15 cellular contexts compared by ENCODE assay signal in the genomic region with DNA sequence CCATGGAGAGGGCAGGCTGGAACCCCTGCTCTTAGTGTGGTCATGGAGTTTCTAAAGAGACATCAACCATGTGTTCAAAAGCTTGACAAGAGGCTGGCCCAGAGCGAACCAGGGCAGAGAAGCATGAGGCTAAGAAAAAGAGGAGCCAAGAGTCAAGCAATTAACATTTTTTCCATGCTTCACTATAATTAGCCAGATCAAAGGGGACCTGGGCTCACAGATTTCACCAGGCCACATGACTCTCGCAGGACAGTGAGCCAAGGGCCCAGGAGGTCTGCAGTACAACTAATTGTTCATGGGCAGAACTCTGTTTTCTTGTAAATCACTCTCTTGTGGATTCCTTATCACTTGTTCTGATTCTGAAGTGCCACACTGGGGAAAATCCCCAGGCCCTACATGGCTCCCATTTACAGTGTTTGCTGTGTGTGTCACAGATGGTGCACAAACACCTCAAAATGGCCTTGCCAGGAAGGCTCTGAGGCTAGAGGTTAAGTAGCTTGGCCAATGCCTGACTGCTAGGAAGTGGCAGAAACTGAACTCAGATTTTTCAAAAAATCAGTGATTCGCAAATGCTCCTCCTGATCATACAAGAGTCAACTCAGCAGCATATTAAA.
DNase-seq lines count a peak whose midpoint lies in the region; ATAC-seq and TF ChIP-seq lines count a peak whose summit lies in the region.
"Had no signal": no experiment of that assay in that cellular context is flagged by ENCODE, and none has a peak within 500 bp of the region (broad histone marks: within the 10 kb centered on the region; RNA-seq: fewer than 3 reads in every experiment).

No MANE protein-coding gene starts in this region.

- TF ChIP-seq CTCF in A673 (conservative IDR thresholded peaks at IDR 0.05; ENCODE audit: low read depth, low read length) (no peak), left lung (IDR thresholded peaks at IDR 0.05) (no peak), CD14-positive monocyte (IDR thresholded peaks at IDR 0.05) (no peak)

- H3K27ac ChIP-seq in A673 (ENCODE audit: low read depth, low read length, poor library complexity, severe bottlenecking) (peak overlapping the region; percentile 4), ectodermal cell (ENCODE audit: insufficient read depth, low read depth, low read length, poor library complexity, severe bottlenecking) (peak overlapping the region; percentile 64), left lung (no peak overlapping the region)
- H3K27ac ChIP-seq: suprapubic skin had no signal

- H3K4me1 Mint-ChIP-seq in CD14-positive monocyte = no peaks in the 10 kb centered on the region
- H3K4me1 Mint-ChIP-seq: activated CD4-positive, alpha-beta T cell treated with anti-CD3 and anti-CD28 coated beads, Interleukin-2, amount 10 ng/mL, durations not matched to agents 24 days and 14 days had no signal

- POLR2A ChIA-PET in A673 (lab: Charles Lee; ENCODE audit: low non-redundant PET) = no interaction called here

- H3K4me3 ChIP-seq in A673 (ENCODE audit: low read depth, low read length, poor library complexity, severe bottlenecking) = no peak overlapping the region
- no peak overlapping the region for H3K4me3 ChIP-seq in ectodermal cell (ENCODE audit: insufficient read depth, low read depth, low read length)
- no peak overlapping the region for H3K4me3 ChIP-seq in left lung
- H3K4me3 ChIP-seq: suprapubic skin had no signal

- CTCF ChIA-PET in A673 (lab: Charles Lee) = no interaction called here

- peak overlapping the region in 1 of 7 donors; percentile 39 for H3K27ac Mint-ChIP-seq in CD14-positive monocyte
- H3K27ac Mint-ChIP-seq: activated CD4-positive, alpha-beta T cell treated with anti-CD3 and anti-CD28 coated beads, Interleukin-2, amount 10 ng/mL, durations not matched to agents 24 days and 14 days; dendritic cell treated with granulocyte-macrophage colony-stimulating factor and Interleukin-4, amounts not matched to agents 40 ng/mL and 50 ng/mL, for 4 days had no signal

- H3K9me3 ChIP-seq in A673 (ENCODE audit: low read depth, low read length, poor library complexity, severe bottlenecking) (no peaks in the 10 kb centered on the region), ectodermal cell (ENCODE audit: control insufficient read depth, low read length) (no peaks in the 10 kb centered on the region), left lung (no peaks in the 10 kb centered on the region)
- H3K9me3 ChIP-seq: suprapubic skin had no signal

- intact Hi-C loops in A673 (cut with micrococcal nuclease; ENCODE audit: unreplicated experiment) (no loop called here), left lung (cut with DNase I) (no loop called here), CD14-positive monocyte (cut with micrococcal nuclease) (no loop called here), left colon (cut with DNase I, micrococcal nuclease) (no loop called here)

- WGBS in ectodermal cell, 2 experiments = 46 to 54% methylated on average over 3 of the region's 3 CpGs

- H3K27me3 ChIP-seq in A673 (replicated peaks; ENCODE audit: insufficient read depth, low read depth, low read length, poor library complexity) (no peaks in the 10 kb centered on the region), ectodermal cell (ENCODE audit: control insufficient read depth, insufficient read depth, low read length, poor library complexity, severe bottlenecking) (no peaks in the 10 kb centered on the region), left lung (no peaks in the 10 kb centered on the region)
- H3K27me3 ChIP-seq: suprapubic skin had no signal

- H3K9me3 Mint-ChIP-seq in CD14-positive monocyte = peaks cover 0 to 2% (median 0%) of the 10 kb centered on the region in 7 donors
- H3K9me3 Mint-ChIP-seq: activated CD4-positive, alpha-beta T cell treated with anti-CD3 and anti-CD28 coated beads, Interleukin-2, amount 10 ng/mL, durations not matched to agents 24 days and 14 days; dendritic cell treated with granulocyte-macrophage colony-stimulating factor and Interleukin-4, amounts not matched to agents 40 ng/mL and 50 ng/mL, for 4 days had no signal

- H3K36me3 Mint-ChIP-seq in CD14-positive monocyte = no peaks in the 10 kb centered on the region

- peaks cover 0 to 4% (median 1%) of the 10 kb centered on the region in 3 donors for H3K27me3 Mint-ChIP-seq in CD14-positive monocyte (ENCODE audit: low read depth in 3 of 3)
- H3K27me3 Mint-ChIP-seq: dendritic cell treated with granulocyte-macrophage colony-stimulating factor and Interleukin-4, amounts not matched to agents 40 ng/mL and 50 ng/mL, for 4 days had no signal

- H3K4me3 Mint-ChIP-seq in CD14-positive monocyte = no peak overlapping the region
- H3K4me3 Mint-ChIP-seq: activated CD4-positive, alpha-beta T cell treated with anti-CD3 and anti-CD28 coated beads, Interleukin-2, amount 10 ng/mL, durations not matched to agents 24 days and 14 days; dendritic cell treated with granulocyte-macrophage colony-stimulating factor and Interleukin-4, amounts not matched to agents 40 ng/mL and 50 ng/mL, for 4 days had no signal

- H3K4me1 ChIP-seq in A673 (ENCODE audit: insufficient read depth, low read length, poor library complexity, severe bottlenecking) (peaks cover 52% of the 10 kb centered on the region), ectodermal cell (ENCODE audit: control insufficient read depth, insufficient read depth, low read length) (peaks cover 32% of the 10 kb centered on the region), left lung (no peaks in the 10 kb centered on the region)

- DNase-seq in A673 (ENCODE audit: low spot score) = no peak
- DNase-seq in M059J (ENCODE audit: low read depth) = peak; percentile 49
- peak in 1 of 2 donors; percentile 61 for DNase-seq in left lung
- no peak for DNase-seq in CD14-positive monocyte (ENCODE audit: low spot score)
- no peak for DNase-seq in left colon
- no peak for DNase-seq in activated CD4-positive, CD25-positive, alpha-beta regulatory T cell treated with anti-CD3 and anti-CD28 coated beads, Interleukin-2, amount 50 U/mL, for 72 hours
- DNase-seq: activated CD4-positive, alpha-beta T cell treated with anti-CD3 and anti-CD28 coated beads, Interleukin-2, amount 10 ng/mL, durations not matched to agents 24 days and 14 days; activated T-cell treated with anti-CD3 and anti-CD28 coated beads, Interleukin-2, amount 50 U/mL, for 1 hour; DND-41; midbrain; NCI-H526 treated with DMSO at 0.1 percent for 48 hours had no signal

- BruUV-seq in A673 (replicated peaks; lab: Mats Ljungman, UMichigan) = no TSS peak

- peak; percentile 94 for ATAC-seq in left lung
- no peak for ATAC-seq in HG03457 (IDR thresholded peaks at IDR 0.05; ENCODE audit: unreplicated experiment)
- no peak for ATAC-seq in left colon

- H3K36me3 ChIP-seq in A673 (ENCODE audit: insufficient read depth, low read length, poor library complexity, severe bottlenecking) (no peaks in the 10 kb centered on the region), ectodermal cell (ENCODE audit: control insufficient read depth, insufficient read depth, low read length) (no peaks in the 10 kb centered on the region), left lung (no peaks in the 10 kb centered on the region)
- H3K36me3 ChIP-seq: suprapubic skin had no signal

Comparison
In these comparisons a context has a peak if more than half of its experiments do, and no peak if none do; other contexts are left out.
1. H3K27ac ChIP-seq: peak in A673 (single experiment) and ectodermal cell (single experiment); none in left lung (0 of 2).